20 cellular contexts compared by ENCODE assay signal in the genomic region with DNA sequence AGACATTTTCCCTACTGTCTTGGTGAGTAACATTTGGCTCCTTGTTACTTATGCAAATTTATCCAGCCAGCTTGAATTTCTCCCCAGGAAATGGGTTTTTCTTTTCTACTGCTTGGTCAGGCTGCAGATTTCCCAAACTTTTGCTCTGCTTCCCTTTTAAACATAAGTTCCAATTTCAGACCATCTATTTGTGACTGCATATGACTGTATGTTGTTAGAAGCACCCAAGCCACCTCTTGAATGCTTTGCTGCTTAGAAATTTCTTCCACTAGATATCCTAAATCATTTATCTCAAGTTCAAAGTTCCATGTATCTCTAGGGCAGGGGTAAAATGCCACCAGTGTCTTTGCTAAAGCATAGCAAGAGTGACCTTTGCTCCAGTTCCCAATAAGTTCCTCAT. TPM values are rescaled to one million over a fixed set of nuclear protein-coding genes. Genes with fewer than 3 reads are reported as not detected.
A peak's percentile ranks its signal among the peaks of the same experiment; 100 is the strongest.
DNase-seq lines count a peak whose midpoint lies in the region; ATAC-seq and TF ChIP-seq lines count a peak whose summit lies in the region.
"Had no signal": no experiment of that assay in that cellular context is flagged by ENCODE, and none has a peak within 500 bp of the region (broad histone marks: within the 10 kb centered on the region; RNA-seq: fewer than 3 reads in every experiment).

No MANE protein-coding gene starts in this region.

- DNase-seq in Calu3 (no peak), ELR (ENCODE audit: low read depth) (peak; percentile 14), neural progenitor cell (ENCODE audit: low spot score) (no peak), pons (ENCODE audit: low spot score) (no peak), neuronal stem cell (ENCODE audit: low spot score) (no peak)
- DNase-seq: 8988T; ACHN; BE2C; C1 segment of cervical spinal cord; CD4-positive, alpha-beta memory T cell; CD4-positive, CD25-positive, alpha-beta regulatory T cell; CD8-positive, alpha-beta memory T cell; COR-L47; DMS79 treated with DMSO at 0.1 percent for 48 hours; GDM1 had no signal

- H3K14ac ChIP-seq in neuronal stem cell (ENCODE audit: low read length), result no peak overlapping the region

- no peak overlapping the region for H4K8ac ChIP-seq in neuronal stem cell (ENCODE audit: low read depth, low read length)

- H2AFZ ChIP-seq in neural progenitor cell (replicated peaks), result no peak overlapping the region
- no peak overlapping the region for H2AFZ ChIP-seq in neuronal stem cell (ENCODE audit: low read length)

- no peak overlapping the region for H2BK120ac ChIP-seq in neuronal stem cell (ENCODE audit: low read depth, low read length)

- no peaks in the 10 kb centered on the region for H3K27me3 Mint-ChIP-seq in Calu3 (ENCODE audit: unreplicated experiment)
- peaks cover 3% of the 10 kb centered on the region for H3K27me3 Mint-ChIP-seq in activated T-helper 17 cell treated with anti-CD3 and anti-CD28 coated beads, Interleukin-2, amount 50 U/mL, for 72 hours
- H3K27me3 Mint-ChIP-seq in neural progenitor cell (ENCODE audit: insufficient read depth, low read depth), result peaks cover 7% of the 10 kb centered on the region
- H3K27me3 Mint-ChIP-seq: CD4-positive, CD25-positive, alpha-beta regulatory T cell had no signal

- H2BK12ac ChIP-seq in neuronal stem cell (ENCODE audit: low read length), result no peak overlapping the region

- BruUV-seq in Calu3 (replicated peaks; lab: Mats Ljungman, UMichigan), result no TSS peak

- no peak overlapping the region for H3K23ac ChIP-seq in neuronal stem cell (ENCODE audit: low read depth, low read length, poor library complexity)

- H3K27ac ChIP-seq in neural progenitor cell, result no peak overlapping the region
- no peak overlapping the region for H3K27ac ChIP-seq in gastroesophageal sphincter
- no peak overlapping the region for H3K27ac ChIP-seq in neuronal stem cell (replicated peaks; ENCODE audit: low read length)
- H3K27ac ChIP-seq: BLaER1 had no signal

- H3K4me3 ChIP-seq in neural progenitor cell (no peak overlapping the region), gastroesophageal sphincter (no peak overlapping the region), neuronal stem cell (ENCODE audit: low read length in 2 of 2) (no peak overlapping the region)
- H3K4me3 ChIP-seq: BLaER1, GM12878 had no signal

- intact Hi-C loops in Calu3 (cut with micrococcal nuclease; ENCODE audit: unreplicated experiment), result no loop called here

- H3K27ac Mint-ChIP-seq in Calu3 (ENCODE audit: unreplicated experiment), result peak overlapping the region; percentile 52
- H3K27ac Mint-ChIP-seq in activated T-helper 17 cell treated with anti-CD3 and anti-CD28 coated beads, Interleukin-2, amount 50 U/mL, for 72 hours, result peak overlapping the region; percentile 4
- H3K27ac Mint-ChIP-seq in neural progenitor cell, result no peak overlapping the region
- H3K27ac Mint-ChIP-seq: CD4-positive, alpha-beta memory T cell; CD4-positive, CD25-positive, alpha-beta regulatory T cell had no signal

- no peaks in the 10 kb centered on the region for H3K9me3 ChIP-seq in neural progenitor cell (ENCODE audit: low read depth)
- H3K9me3 ChIP-seq in gastroesophageal sphincter, result peaks cover 0 to 22% (median 0%) of the 10 kb centered on the region in 3 donors
- H3K9me3 ChIP-seq in neuronal stem cell (replicated peaks in 1 of 2; ENCODE audit: control insufficient read depth in 2 of 2, insufficient read depth in 1 of 2, low read depth in 1 of 2, low read length in 2 of 2), result peaks cover 4 to 12% of the 10 kb centered on the region in 2 donors
- H3K9me3 ChIP-seq: BE2C had no signal

- H3K4me2 ChIP-seq in neural progenitor cell (no peak overlapping the region), neuronal stem cell (ENCODE audit: insufficient read depth, low read length, poor library complexity, severe bottlenecking) (no peak overlapping the region)
- H3K4me2 ChIP-seq: BLaER1 had no signal

- no peak for ATAC-seq in activated T-helper 17 cell treated with anti-CD3 and anti-CD28 coated beads, Interleukin-2, amount 50 U/mL, for 72 hours (replicated peaks)
- ATAC-seq in gastroesophageal sphincter, result no peak
- ATAC-seq: GM12878 had no signal

- no peak overlapping the region for H3K4ac ChIP-seq in neuronal stem cell (ENCODE audit: low read length)

- H2AK5ac ChIP-seq in neuronal stem cell (ENCODE audit: low read depth, low read length), result no peak overlapping the region

- H3K9me3 Mint-ChIP-seq in Calu3 (ENCODE audit: low read depth, unreplicated experiment) (peaks cover 12% of the 10 kb centered on the region), neural progenitor cell (peaks cover 30% of the 10 kb centered on the region)
- peaks cover 13% of the 10 kb centered on the region for H3K9me3 Mint-ChIP-seq in activated T-helper 17 cell treated with anti-CD3 and anti-CD28 coated beads, Interleukin-2, amount 50 U/mL, for 72 hours

- no peak for TF ChIP-seq POLR2A in gastroesophageal sphincter (IDR thresholded peaks at IDR 0.05)

- H3K9ac ChIP-seq in neural progenitor cell (no peak overlapping the region), neuronal stem cell (ENCODE audit: low read depth, low read length, poor library complexity) (no peak overlapping the region)
- H3K9ac ChIP-seq: BLaER1 had no signal

- no peaks in the 10 kb centered on the region for H3F3A ChIP-seq in neural progenitor cell (ENCODE audit: low read depth)

- H3K36me3 Mint-ChIP-seq in Calu3 (ENCODE audit: insufficient read depth, unreplicated experiment), result peaks cover 23% of the 10 kb centered on the region
- H3K36me3 Mint-ChIP-seq in activated T-helper 17 cell treated with anti-CD3 and anti-CD28 coated beads, Interleukin-2, amount 50 U/mL, for 72 hours (ENCODE audit: low read depth), result no peaks in the 10 kb centered on the region
- H3K36me3 Mint-ChIP-seq in neural progenitor cell, result no peaks in the 10 kb centered on the region
- H3K36me3 Mint-ChIP-seq: CD4-positive, CD25-positive, alpha-beta regulatory T cell had no signal

- CTCF ChIA-PET in Calu3 (lab: Charles Lee), result no interaction called here

- H3K4me1 ChIP-seq in neural progenitor cell (no peaks in the 10 kb centered on the region), gastroesophageal sphincter (peaks cover 0 to 11% (median 0%) of the 10 kb centered on the region in 3 donors), neuronal stem cell (ENCODE audit: control insufficient read depth in 2 of 2, insufficient read depth in 1 of 2, low read depth in 1 of 2, low read length in 2 of 2) (no peaks in the 10 kb centered on the region)
- H3K4me1 ChIP-seq: BE2C had no signal

- no peak overlapping the region for H4K91ac ChIP-seq in neuronal stem cell (ENCODE audit: low read depth, low read length, poor library complexity)

- H3K27me3 ChIP-seq in neural progenitor cell (no peaks in the 10 kb centered on the region), gastroesophageal sphincter (no peaks in the 10 kb centered on the region), neuronal stem cell (ENCODE audit: control insufficient read depth in 3 of 3, insufficient read depth in 3 of 3, low read depth in 1 of 3, low read length in 3 of 3) (no peaks in the 10 kb centered on the region)
- H3K27me3 ChIP-seq: BE2C, BLaER1 had no signal

- no peak overlapping the region for H3K18ac ChIP-seq in neuronal stem cell (ENCODE audit: low read length)

- no peaks in the 10 kb centered on the region for H3K79me2 ChIP-seq in neural progenitor cell (ENCODE audit: low read depth)

- TF ChIP-seq EP300 in gastroesophageal sphincter (IDR thresholded peaks at IDR 0.05), result no peak

- no peak overlapping the region for H3K4me3 Mint-ChIP-seq in Calu3 (ENCODE audit: low read depth, unreplicated experiment)
- H3K4me3 Mint-ChIP-seq in activated T-helper 17 cell treated with anti-CD3 and anti-CD28 coated beads, Interleukin-2, amount 50 U/mL, for 72 hours, result no peak overlapping the region
- peak overlapping the region; percentile 41 for H3K4me3 Mint-ChIP-seq in neural progenitor cell
- H3K4me3 Mint-ChIP-seq: CD14-positive monocyte; CD4-positive, CD25-positive, alpha-beta regulatory T cell; CD8-positive, alpha-beta memory T cell had no signal

- H3K4me1 Mint-ChIP-seq in Calu3 (ENCODE audit: low read depth, unreplicated experiment) (peaks cover 54% of the 10 kb centered on the region), neural progenitor cell (no peaks in the 10 kb centered on the region)
- H3K4me1 Mint-ChIP-seq in activated T-helper 17 cell treated with anti-CD3 and anti-CD28 coated beads, Interleukin-2, amount 50 U/mL, for 72 hours, result peaks cover 4% of the 10 kb centered on the region
- H3K4me1 Mint-ChIP-seq: CD4-positive, alpha-beta memory T cell; CD4-positive, CD25-positive, alpha-beta regulatory T cell; CD8-positive, alpha-beta memory T cell had no signal

- H3K79me1 ChIP-seq in neuronal stem cell (ENCODE audit: low read depth, low read length), result no peaks in the 10 kb centered on the region

- no peak overlapping the region for H2BK5ac ChIP-seq in neuronal stem cell (ENCODE audit: low read length)

- no peak overlapping the region for H2BK15ac ChIP-seq in neuronal stem cell (ENCODE audit: low read length)

- TF ChIP-seq CTCF in Calu3 (IDR thresholded peaks at IDR 0.05; ENCODE audit: unreplicated experiment) (no peak), neural progenitor cell (IDR thresholded peaks at IDR 0.05) (no peak), gastroesophageal sphincter (IDR thresholded peaks at IDR 0.05) (no peak)

- H3K36me3 ChIP-seq in neural progenitor cell, result no peaks in the 10 kb centered on the region
- no peaks in the 10 kb centered on the region for H3K36me3 ChIP-seq in gastroesophageal sphincter
- no peaks in the 10 kb centered on the region for H3K36me3 ChIP-seq in neuronal stem cell (replicated peaks in 1 of 2; ENCODE audit: control insufficient read depth in 2 of 2, insufficient read depth in 2 of 2, low read length in 2 of 2)
- H3K36me3 ChIP-seq: BE2C, BLaER1 had no signal

- H4K20me1 ChIP-seq in neural progenitor cell (ENCODE audit: low read depth), result no peaks in the 10 kb centered on the region
- H4K20me1 ChIP-seq: BLaER1 had no signal

RNA-seq across cellular contexts. Expression of a gene that starts 32.3 kb away (rescaled TPM):
- total RNA-seq in Calu3 (2022), result 81.2 and 85.2 TPM in 2 replicates
- 1 to 10 TPM; 2.1 to 3.7 TPM for total RNA-seq in activated T-helper 17 cell treated with anti-CD3 and anti-CD28 coated beads, Interleukin-2, amount 50 U/mL, for 72 hours
- 0.77 and 12.8 TPM in 2 replicates for total RNA-seq in neural progenitor cell (ENCODE audit: low replicate concordance)
- total RNA-seq in gastroesophageal sphincter, result 10 to 100 TPM in 3 of 4 donors, 1 to 10 TPM in 1; 9.2 to 15.6 (median 14.1) TPM
- polyA plus RNA-seq in neuronal stem cell (2013, experiment 1 of 2), result 17.7 TPM
- polyA plus RNA-seq in neuronal stem cell (2013, experiment 2 of 2), result 17.8 TPM
